Comparison of ENCODE assay signal across 2 cellular contexts in the genomic region with DNA sequence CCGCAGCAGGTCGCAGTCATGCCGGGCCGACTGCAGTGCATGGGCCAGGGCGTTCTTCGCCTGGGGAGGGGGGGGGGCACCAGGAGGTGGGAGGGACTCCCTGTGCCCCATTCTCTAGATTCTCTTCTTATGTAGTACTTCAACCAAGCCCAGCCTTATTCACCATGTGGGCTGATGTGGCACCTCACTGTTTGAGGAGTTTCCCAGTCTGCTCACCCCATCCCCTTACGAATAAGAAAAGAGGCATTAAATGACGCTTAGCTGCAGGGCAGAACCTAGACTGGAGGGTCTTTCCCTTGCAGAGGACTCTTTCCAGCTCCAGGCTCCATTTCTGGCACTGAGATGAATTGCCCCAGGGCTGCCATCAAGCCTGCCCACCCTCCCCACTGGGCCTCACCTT.
TF ChIP-seq lines count a peak whose summit lies in the region.

No MANE protein-coding gene starts in this region.

TF ChIP-seq in GM23338, 12 proteins besides CTCF, POLR2A, EP300 and RAD21 (continued from another document):
- TF ChIP-seq, protein P1, sequence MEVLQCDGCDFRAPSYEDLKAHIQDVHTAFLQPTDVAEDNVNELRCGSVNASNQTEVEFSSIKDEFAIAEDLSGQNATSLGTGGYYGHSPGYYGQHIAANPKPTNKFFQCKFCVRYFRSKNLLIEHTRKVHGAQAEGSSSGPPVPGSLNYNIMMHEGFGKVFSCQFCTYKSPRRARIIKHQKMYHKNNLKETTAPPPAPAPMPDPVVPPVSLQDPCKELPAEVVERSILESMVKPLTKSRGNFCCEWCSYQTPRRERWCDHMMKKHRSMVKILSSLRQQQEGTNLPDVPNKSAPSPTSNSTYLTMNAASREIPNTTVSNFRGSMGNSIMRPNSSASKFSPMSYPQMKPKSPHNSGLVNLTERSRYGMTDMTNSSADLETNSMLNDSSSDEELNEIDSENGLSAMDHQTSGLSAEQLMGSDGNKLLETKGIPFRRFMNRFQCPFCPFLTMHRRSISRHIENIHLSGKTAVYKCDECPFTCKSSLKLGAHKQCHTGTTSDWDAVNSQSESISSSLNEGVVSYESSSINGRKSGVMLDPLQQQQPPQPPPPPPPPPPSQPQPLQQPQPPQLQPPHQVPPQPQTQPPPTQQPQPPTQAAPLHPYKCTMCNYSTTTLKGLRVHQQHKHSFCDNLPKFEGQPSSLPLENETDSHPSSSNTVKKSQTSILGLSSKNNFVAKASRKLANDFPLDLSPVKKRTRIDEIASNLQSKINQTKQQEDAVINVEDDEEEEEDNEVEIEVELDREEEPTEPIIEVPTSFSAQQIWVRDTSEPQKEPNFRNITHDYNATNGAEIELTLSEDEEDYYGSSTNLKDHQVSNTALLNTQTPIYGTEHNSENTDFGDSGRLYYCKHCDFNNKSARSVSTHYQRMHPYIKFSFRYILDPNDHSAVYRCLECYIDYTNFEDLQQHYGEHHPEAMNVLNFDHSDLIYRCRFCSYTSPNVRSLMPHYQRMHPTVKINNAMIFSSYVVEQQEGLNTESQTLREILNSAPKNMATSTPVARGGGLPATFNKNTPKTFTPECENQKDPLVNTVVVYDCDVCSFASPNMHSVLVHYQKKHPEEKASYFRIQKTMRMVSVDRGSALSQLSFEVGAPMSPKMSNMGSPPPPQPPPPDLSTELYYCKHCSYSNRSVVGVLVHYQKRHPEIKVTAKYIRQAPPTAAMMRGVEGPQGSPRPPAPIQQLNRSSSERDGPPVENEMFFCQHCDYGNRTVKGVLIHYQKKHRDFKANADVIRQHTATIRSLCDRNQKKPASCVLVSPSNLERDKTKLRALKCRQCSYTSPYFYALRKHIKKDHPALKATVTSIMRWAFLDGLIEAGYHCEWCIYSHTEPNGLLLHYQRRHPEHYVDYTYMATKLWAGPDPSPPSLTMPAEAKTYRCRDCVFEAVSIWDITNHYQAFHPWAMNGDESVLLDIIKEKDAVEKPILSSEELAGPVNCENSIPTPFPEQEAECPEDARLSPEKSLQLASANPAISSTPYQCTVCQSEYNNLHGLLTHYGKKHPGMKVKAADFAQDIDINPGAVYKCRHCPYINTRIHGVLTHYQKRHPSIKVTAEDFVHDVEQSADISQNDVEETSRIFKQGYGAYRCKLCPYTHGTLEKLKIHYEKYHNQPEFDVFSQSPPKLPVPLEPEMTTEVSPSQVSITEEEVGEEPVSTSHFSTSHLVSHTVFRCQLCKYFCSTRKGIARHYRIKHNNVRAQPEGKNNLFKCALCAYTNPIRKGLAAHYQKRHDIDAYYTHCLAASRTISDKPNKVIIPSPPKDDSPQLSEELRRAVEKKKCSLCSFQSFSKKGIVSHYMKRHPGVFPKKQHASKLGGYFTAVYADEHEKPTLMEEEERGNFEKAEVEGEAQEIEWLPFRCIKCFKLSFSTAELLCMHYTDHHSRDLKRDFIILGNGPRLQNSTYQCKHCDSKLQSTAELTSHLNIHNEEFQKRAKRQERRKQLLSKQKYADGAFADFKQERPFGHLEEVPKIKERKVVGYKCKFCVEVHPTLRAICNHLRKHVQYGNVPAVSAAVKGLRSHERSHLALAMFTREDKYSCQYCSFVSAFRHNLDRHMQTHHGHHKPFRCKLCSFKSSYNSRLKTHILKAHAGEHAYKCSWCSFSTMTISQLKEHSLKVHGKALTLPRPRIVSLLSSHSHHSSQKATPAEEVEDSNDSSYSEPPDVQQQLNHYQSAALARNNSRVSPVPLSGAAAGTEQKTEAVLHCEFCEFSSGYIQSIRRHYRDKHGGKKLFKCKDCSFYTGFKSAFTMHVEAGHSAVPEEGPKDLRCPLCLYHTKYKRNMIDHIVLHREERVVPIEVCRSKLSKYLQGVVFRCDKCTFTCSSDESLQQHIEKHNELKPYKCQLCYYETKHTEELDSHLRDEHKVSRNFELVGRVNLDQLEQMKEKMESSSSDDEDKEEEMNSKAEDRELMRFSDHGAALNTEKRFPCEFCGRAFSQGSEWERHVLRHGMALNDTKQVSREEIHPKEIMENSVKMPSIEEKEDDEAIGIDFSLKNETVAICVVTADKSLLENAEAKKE (CRISPR knock-in tag; IDR thresholded peaks at IDR 0.05): no peak
- TF ChIP-seq, protein P2, sequence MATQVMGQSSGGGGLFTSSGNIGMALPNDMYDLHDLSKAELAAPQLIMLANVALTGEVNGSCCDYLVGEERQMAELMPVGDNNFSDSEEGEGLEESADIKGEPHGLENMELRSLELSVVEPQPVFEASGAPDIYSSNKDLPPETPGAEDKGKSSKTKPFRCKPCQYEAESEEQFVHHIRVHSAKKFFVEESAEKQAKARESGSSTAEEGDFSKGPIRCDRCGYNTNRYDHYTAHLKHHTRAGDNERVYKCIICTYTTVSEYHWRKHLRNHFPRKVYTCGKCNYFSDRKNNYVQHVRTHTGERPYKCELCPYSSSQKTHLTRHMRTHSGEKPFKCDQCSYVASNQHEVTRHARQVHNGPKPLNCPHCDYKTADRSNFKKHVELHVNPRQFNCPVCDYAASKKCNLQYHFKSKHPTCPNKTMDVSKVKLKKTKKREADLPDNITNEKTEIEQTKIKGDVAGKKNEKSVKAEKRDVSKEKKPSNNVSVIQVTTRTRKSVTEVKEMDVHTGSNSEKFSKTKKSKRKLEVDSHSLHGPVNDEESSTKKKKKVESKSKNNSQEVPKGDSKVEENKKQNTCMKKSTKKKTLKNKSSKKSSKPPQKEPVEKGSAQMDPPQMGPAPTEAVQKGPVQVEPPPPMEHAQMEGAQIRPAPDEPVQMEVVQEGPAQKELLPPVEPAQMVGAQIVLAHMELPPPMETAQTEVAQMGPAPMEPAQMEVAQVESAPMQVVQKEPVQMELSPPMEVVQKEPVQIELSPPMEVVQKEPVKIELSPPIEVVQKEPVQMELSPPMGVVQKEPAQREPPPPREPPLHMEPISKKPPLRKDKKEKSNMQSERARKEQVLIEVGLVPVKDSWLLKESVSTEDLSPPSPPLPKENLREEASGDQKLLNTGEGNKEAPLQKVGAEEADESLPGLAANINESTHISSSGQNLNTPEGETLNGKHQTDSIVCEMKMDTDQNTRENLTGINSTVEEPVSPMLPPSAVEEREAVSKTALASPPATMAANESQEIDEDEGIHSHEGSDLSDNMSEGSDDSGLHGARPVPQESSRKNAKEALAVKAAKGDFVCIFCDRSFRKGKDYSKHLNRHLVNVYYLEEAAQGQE (IDR thresholded peaks at IDR 0.05; ENCODE audit: unreplicated experiment): no peak
- TF ChIP-seq CREB1 (CRISPR knock-in tag; IDR thresholded peaks at IDR 0.05; ENCODE audit: low read depth): no peak
- TF ChIP-seq, protein P3, sequence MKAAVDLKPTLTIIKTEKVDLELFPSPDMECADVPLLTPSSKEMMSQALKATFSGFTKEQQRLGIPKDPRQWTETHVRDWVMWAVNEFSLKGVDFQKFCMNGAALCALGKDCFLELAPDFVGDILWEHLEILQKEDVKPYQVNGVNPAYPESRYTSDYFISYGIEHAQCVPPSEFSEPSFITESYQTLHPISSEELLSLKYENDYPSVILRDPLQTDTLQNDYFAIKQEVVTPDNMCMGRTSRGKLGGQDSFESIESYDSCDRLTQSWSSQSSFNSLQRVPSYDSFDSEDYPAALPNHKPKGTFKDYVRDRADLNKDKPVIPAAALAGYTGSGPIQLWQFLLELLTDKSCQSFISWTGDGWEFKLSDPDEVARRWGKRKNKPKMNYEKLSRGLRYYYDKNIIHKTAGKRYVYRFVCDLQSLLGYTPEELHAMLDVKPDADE (IDR thresholded peaks at IDR 0.05): no peak
- TF ChIP-seq ZNF331 (CRISPR knock-in tag; IDR thresholded peaks at IDR 0.05; ENCODE audit: low read depth): no peak
- no peak for TF ChIP-seq JUNB (IDR thresholded peaks at IDR 0.05; ENCODE audit: unreplicated experiment)
- no peak for TF ChIP-seq EZH2 (IDR thresholded peaks at IDR 0.05; ENCODE audit: low read depth, unreplicated experiment)
- TF ChIP-seq POLR2AphosphoS5 (IDR thresholded peaks at IDR 0.05; ENCODE audit: low read depth): no peak
- no peak for TF ChIP-seq ZNF114 (CRISPR knock-in tag; IDR thresholded peaks at IDR 0.05)
- TF ChIP-seq NANOG (IDR thresholded peaks at IDR 0.05; ENCODE audit: borderline replicate concordance): no peak

TF ChIP-seq in WTC11, 78 proteins besides CTCF, POLR2A, EP300 and RAD21 (continued from another document):
- TF ChIP-seq TCF7 (CRISPR knock-in tag; IDR thresholded peaks at IDR 0.05; ENCODE audit: low read depth): no peak
- TF ChIP-seq, protein P4, sequence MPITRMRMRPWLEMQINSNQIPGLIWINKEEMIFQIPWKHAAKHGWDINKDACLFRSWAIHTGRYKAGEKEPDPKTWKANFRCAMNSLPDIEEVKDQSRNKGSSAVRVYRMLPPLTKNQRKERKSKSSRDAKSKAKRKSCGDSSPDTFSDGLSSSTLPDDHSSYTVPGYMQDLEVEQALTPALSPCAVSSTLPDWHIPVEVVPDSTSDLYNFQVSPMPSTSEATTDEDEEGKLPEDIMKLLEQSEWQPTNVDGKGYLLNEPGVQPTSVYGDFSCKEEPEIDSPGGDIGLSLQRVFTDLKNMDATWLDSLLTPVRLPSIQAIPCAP (CRISPR knock-in tag; IDR thresholded peaks at IDR 0.05): no peak
- TF ChIP-seq PRRX2 (CRISPR knock-in tag; IDR thresholded peaks at IDR 0.05): no peak
